Comparison of ENCODE assay signal across 8 cellular contexts in genomic region chr10:52883996-52884871, GRCh38.
DNase-seq lines count a peak whose midpoint lies in the region; ATAC-seq, FAIRE-seq and TF ChIP-seq lines count a peak whose summit lies in the region.
"Had no signal": no experiment of that assay in that cellular context is flagged by ENCODE, and none has a peak within 500 bp of the region (broad histone marks: within the 10 kb centered on the region; RNA-seq: fewer than 3 reads in every experiment).

No MANE protein-coding gene starts in this region.

- TF ChIP-seq CTCF in chondrocyte (IDR thresholded peaks at IDR 0.05) = peak; percentile 93

- ATAC-seq in GM19397 (IDR thresholded peaks at IDR 0.05; ENCODE audit: unreplicated experiment) (peak; percentile 89), HG03342 (IDR thresholded peaks at IDR 0.05; ENCODE audit: unreplicated experiment) (peak; percentile 93), left lobe of liver (peak; percentile 99)

- no peaks in the 10 kb centered on the region for H3K36me3 Mint-ChIP-seq in chondrocyte (ENCODE audit: low read depth)

- H3K27ac Mint-ChIP-seq in chondrocyte (ENCODE audit: unreplicated experiment) = no peak overlapping the region
- H3K27ac Mint-ChIP-seq: dendritic cell treated with granulocyte-macrophage colony-stimulating factor and Interleukin-4, amounts not matched to agents 40 ng/mL and 50 ng/mL, for 4 days had no signal

- no peaks in the 10 kb centered on the region for H3K9me3 Mint-ChIP-seq in chondrocyte (ENCODE audit: low read depth)
- H3K9me3 Mint-ChIP-seq: dendritic cell treated with granulocyte-macrophage colony-stimulating factor and Interleukin-4, amounts not matched to agents 40 ng/mL and 50 ng/mL, for 4 days had no signal

- peaks cover 12% of the 10 kb centered on the region for H3K27me3 Mint-ChIP-seq in chondrocyte (ENCODE audit: low read depth)
- H3K27me3 Mint-ChIP-seq: dendritic cell treated with granulocyte-macrophage colony-stimulating factor and Interleukin-4, amounts not matched to agents 40 ng/mL and 50 ng/mL, for 4 days had no signal

- peak overlapping the region; percentile 57 for H3K4me3 Mint-ChIP-seq in chondrocyte (ENCODE audit: unreplicated experiment)
- H3K4me3 Mint-ChIP-seq: dendritic cell treated with granulocyte-macrophage colony-stimulating factor and Interleukin-4, amounts not matched to agents 40 ng/mL and 50 ng/mL, for 4 days had no signal

- peaks cover 21% of the 10 kb centered on the region for H3K4me1 Mint-ChIP-seq in chondrocyte (ENCODE audit: low read depth)

- peak; percentile 40 for DNase-seq in G401 (ENCODE audit: low spot score)
- DNase-seq in NOMO-1 (lab: John Stamatoyannopoulos, UW; ENCODE audit: unreplicated experiment in 2 of 2) = peak; percentile 29 to 61
- DNase-seq in chondrocyte (ENCODE audit: low spot score) = no peak
- peak; percentile 51 for DNase-seq in left lobe of liver (ENCODE audit: low spot score)
- peak; percentile 81 for DNase-seq in urothelium cell line (ENCODE audit: low spot score)

- in situ Hi-C loops in G401 (cut with HindIII; ENCODE audit: low sequenced_read_pairs) = no loop called here

- FAIRE-seq in urothelium cell line (lab: Jason Lieb, UNC) = peak; percentile 90
